In genomic region chr5:107553063-107553676, GRCh38 we compare ENCODE assay signal across 17 cellular contexts.
DNase-seq lines count a peak whose midpoint lies in the region; TF ChIP-seq lines count a peak whose summit lies in the region.
"Had no signal": no experiment of that assay in that cellular context is flagged by ENCODE, and none has a peak within 500 bp of the region (broad histone marks: within the 10 kb centered on the region; RNA-seq: fewer than 3 reads in every experiment).

No MANE protein-coding gene starts in this region.

- H3K79me2 ChIP-seq in neural progenitor cell (ENCODE audit: low read depth), result peaks cover 100% of the 10 kb centered on the region

- peaks cover 59% of the 10 kb centered on the region for H3K4me1 Mint-ChIP-seq in neural progenitor cell
- H3K4me1 Mint-ChIP-seq in Caco-2 (ENCODE audit: low read depth, unreplicated experiment), result peaks cover 11% of the 10 kb centered on the region

- peaks cover 10% of the 10 kb centered on the region for H3F3A ChIP-seq in neural progenitor cell (ENCODE audit: low read depth)

- no peak overlapping the region for H2AFZ ChIP-seq in neural progenitor cell (replicated peaks)

- no peaks in the 10 kb centered on the region for H3K9me3 Mint-ChIP-seq in neural progenitor cell
- H3K9me3 Mint-ChIP-seq in Caco-2 (ENCODE audit: unreplicated experiment), result no peaks in the 10 kb centered on the region

- H3K4me2 ChIP-seq in neural progenitor cell, result no peak overlapping the region

- WGBS in spleen, 5 donors, result 76 to 90% (median 81%) methylated on average over 8 of the region's 8 CpGs

- no TSS peak for BruUV-seq in Caco-2 (replicated peaks; lab: Mats Ljungman, UMichigan)

- H3K36me3 ChIP-seq in neural progenitor cell (peaks cover 4% of the 10 kb centered on the region), spleen (no peaks in the 10 kb centered on the region), Caco-2 (ENCODE audit: control insufficient read depth, insufficient read depth, low read length) (no peaks in the 10 kb centered on the region)
- H3K36me3 ChIP-seq: left lung, neutrophil, upper lobe of right lung had no signal

- H3K27ac ChIP-seq in neural progenitor cell (no peak overlapping the region), spleen (no peak overlapping the region)
- H3K27ac ChIP-seq: 22Rv1, left lung, neutrophil, upper lobe of right lung, VCaP had no signal

- H3K9me3 ChIP-seq in neural progenitor cell (ENCODE audit: low read depth) (no peaks in the 10 kb centered on the region), spleen (no peaks in the 10 kb centered on the region), Caco-2 (no peaks in the 10 kb centered on the region)
- H3K9me3 ChIP-seq: left lung, neutrophil, upper lobe of right lung had no signal

- no peak overlapping the region for H3K9ac ChIP-seq in neural progenitor cell

- peaks cover 100% of the 10 kb centered on the region for H4K20me1 ChIP-seq in neural progenitor cell (ENCODE audit: low read depth)

- H3K4me3 Mint-ChIP-seq in neural progenitor cell (no peak overlapping the region), Caco-2 (ENCODE audit: unreplicated experiment) (no peak overlapping the region)

- TF ChIP-seq CTCF in neural progenitor cell (IDR thresholded peaks at IDR 0.05), result no peak
- no peak for TF ChIP-seq CTCF in spleen (IDR thresholded peaks at IDR 0.05 in 8 of 11, conservative IDR thresholded peaks at IDR 0.05 in 3 of 11)
- no peak for TF ChIP-seq CTCF in Caco-2 (IDR thresholded peaks at IDR 0.05; ENCODE audit: insufficient read depth in 1 of 2, low read depth in 1 of 2, low read length in 1 of 2, severe bottlenecking in 1 of 2, unreplicated experiment in 1 of 2)

- H3K36me3 Mint-ChIP-seq in neural progenitor cell (peaks cover 2% of the 10 kb centered on the region), Caco-2 (ENCODE audit: insufficient read depth, unreplicated experiment) (no peaks in the 10 kb centered on the region)

- CTCF ChIA-PET in Caco-2 (lab: Charles Lee), result no interaction called here

- H3K27me3 Mint-ChIP-seq in neural progenitor cell (ENCODE audit: insufficient read depth, low read depth) (no peaks in the 10 kb centered on the region), Caco-2 (ENCODE audit: insufficient read depth, unreplicated experiment) (peaks cover 3% of the 10 kb centered on the region)

- H3K27ac Mint-ChIP-seq in neural progenitor cell, result peak overlapping the region; percentile 76
- H3K27ac Mint-ChIP-seq in Caco-2 (ENCODE audit: unreplicated experiment), result no peak overlapping the region

- H3K27me3 ChIP-seq in neural progenitor cell (no peaks in the 10 kb centered on the region), spleen (replicated peaks in 1 of 7) (no peaks in the 10 kb centered on the region), Caco-2 (replicated peaks; ENCODE audit: control insufficient read depth, insufficient read depth, low read length) (no peaks in the 10 kb centered on the region)
- H3K27me3 ChIP-seq: left lung, neutrophil, upper lobe of right lung had no signal

- intact Hi-C loops in spleen (cut with DNase I; ENCODE audit: low total_unique reads) (no loop called here), Caco-2 (cut with micrococcal nuclease; ENCODE audit: unreplicated experiment) (no loop called here)

- no peak overlapping the region for H3K4me3 ChIP-seq in neural progenitor cell
- no peak overlapping the region for H3K4me3 ChIP-seq in spleen
- H3K4me3 ChIP-seq in Caco-2 (ENCODE audit: low read depth, low read length), result no peak overlapping the region
- H3K4me3 ChIP-seq: left lung, upper lobe of right lung had no signal

- POLR2A ChIA-PET in Caco-2 (lab: Charles Lee), result no interaction called here

- peak; percentile 54 for DNase-seq in DMS 273 (lab: John Stamatoyannopoulos, UW; ENCODE audit: unreplicated experiment)
- no peak for DNase-seq in DMS 273 treated with DMSO at 0.1 percent for 48 hours (lab: John Stamatoyannopoulos, UW)
- peak; percentile 58 to 72 for DNase-seq in NCI-H1930 (lab: John Stamatoyannopoulos, UW)
- DNase-seq in astrocyte of the hippocampus (ENCODE audit: low read depth, low spot score), result peak; percentile 64
- no peak for DNase-seq in neural progenitor cell (ENCODE audit: low spot score)
- DNase-seq in spleen, result no peak
- DNase-seq in Caco-2, result no peak
- DNase-seq in stimulated activated CD4-positive, alpha-beta T cell treated with anti-CD3 and anti-CD28 coated beads, Interleukin-4, amount 100 ng/mL, for 24 hours, result no peak
- DNase-seq: DND-41; KBM-7; NCI-H345; stimulated activated CD4-positive, alpha-beta T cell treated with anti-CD3 and anti-CD28 coated beads, Interleukin-12 subunit alpha, Interleukin-12 subunit beta, amount 100 ng/mL, for 4 hours; upper lobe of right lung had no signal

- H3K4me1 ChIP-seq in neural progenitor cell, result peaks cover 34% of the 10 kb centered on the region
- H3K4me1 ChIP-seq in spleen, result no peaks in the 10 kb centered on the region
- H3K4me1 ChIP-seq in Caco-2, result peaks cover 9% of the 10 kb centered on the region; the same call in 1 of the 2 replicates
- H3K4me1 ChIP-seq: left lung, upper lobe of right lung had no signal

- TF ChIP-seq POLR2A in spleen (IDR thresholded peaks at IDR 0.05), result no peak

Comparison
In these comparisons a context has a peak if more than half of its experiments do, and no peak if none do; other contexts are left out.
1. DNase-seq: peak in DMS 273 (single experiment), NCI-H1930 (2 of 2) and astrocyte of the hippocampus (single experiment); none in DMS 273 treated with DMSO at 0.1 percent for 48 hours (single experiment), neural progenitor cell (single experiment), spleen (single experiment), Caco-2 (0 of 2) and stimulated activated CD4-positive, alpha-beta T cell treated with anti-CD3 and anti-CD28 coated beads, Interleukin-4, amount 100 ng/mL, for 24 hours (single experiment).